9 cellular contexts compared by ENCODE assay signal in the genomic region with DNA sequence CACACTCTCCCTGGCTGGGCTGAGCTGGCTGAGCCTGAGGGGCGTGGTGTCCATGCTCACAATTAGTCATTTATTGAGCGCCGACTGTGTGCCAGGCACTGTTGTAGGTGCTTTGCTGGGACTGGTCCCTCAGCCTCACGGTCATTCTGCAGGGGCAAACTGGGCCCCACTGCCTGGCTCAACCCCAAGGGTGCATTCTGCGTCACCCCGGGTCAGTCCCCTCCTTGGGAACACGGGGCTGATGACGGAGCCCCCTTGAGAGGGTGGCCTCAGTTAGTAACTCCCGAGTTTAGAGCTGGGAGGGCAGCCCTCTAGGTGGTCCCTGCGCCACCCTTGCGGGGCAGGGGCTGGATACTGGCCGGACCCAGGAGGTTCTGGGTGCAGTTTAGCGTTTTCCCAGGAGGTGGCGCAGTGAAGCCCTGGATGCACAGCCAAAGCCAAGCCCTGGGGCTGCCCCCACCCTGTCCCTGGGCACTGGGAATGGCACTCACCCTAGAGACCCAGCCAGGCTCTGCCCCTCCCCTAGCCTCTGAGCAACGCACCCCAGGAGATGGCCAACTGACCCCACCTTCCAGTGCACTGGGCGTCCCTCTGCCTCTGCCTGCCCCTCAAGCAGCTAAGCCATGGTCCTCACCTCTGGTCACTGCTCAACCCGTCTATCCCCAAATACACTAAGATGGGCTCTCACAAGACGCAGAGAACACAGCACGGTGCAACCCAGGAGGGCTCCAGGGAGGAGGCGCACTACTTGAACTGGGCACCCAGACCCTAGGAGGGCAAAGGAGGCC.
DNase-seq lines count a peak whose midpoint lies in the region; ATAC-seq, FAIRE-seq and TF ChIP-seq lines count a peak whose summit lies in the region.
"Had no signal": no experiment of that assay in that cellular context is flagged by ENCODE, and none has a peak within 500 bp of the region (broad histone marks: within the 10 kb centered on the region; RNA-seq: fewer than 3 reads in every experiment).

No MANE protein-coding gene starts in this region.

- H3K4me1 ChIP-seq in ACC112 (ENCODE audit: control insufficient read depth, insufficient read depth, low read length, unreplicated experiment) (peaks cover 40% of the 10 kb centered on the region), astrocyte (ENCODE audit: insufficient read depth, low read length) (peaks cover 32% of the 10 kb centered on the region)
- H3K4me1 ChIP-seq: HAP-1 had no signal

- H2AFZ ChIP-seq in ACC112 (ENCODE audit: low read length, unreplicated experiment) (no peak overlapping the region), astrocyte (ENCODE audit: low read depth, low read length) (no peak overlapping the region)

- H3K36me3 Mint-ChIP-seq in astrocyte (ENCODE audit: low read depth, unreplicated experiment) = peaks cover 3% of the 10 kb centered on the region
- H3K36me3 Mint-ChIP-seq in immature natural killer cell = no peaks in the 10 kb centered on the region

- H3K79me2 ChIP-seq in ACC112 (ENCODE audit: control insufficient read depth, insufficient read depth, low read length, unreplicated experiment) = peaks cover 9% of the 10 kb centered on the region
- H3K79me2 ChIP-seq in astrocyte (ENCODE audit: insufficient read depth, low read length) = peaks cover 3% of the 10 kb centered on the region

- H4K20me1 ChIP-seq in astrocyte (ENCODE audit: insufficient read depth, low read length) = peaks cover 83% of the 10 kb centered on the region

- no peak for ATAC-seq in HG02759 (IDR thresholded peaks at IDR 0.05; ENCODE audit: unreplicated experiment)

- DNase-seq in GM13976 (ENCODE audit: low spot score) (peak; percentile 86), SW480 (ENCODE audit: low spot score) (peak; percentile 21), astrocyte (ENCODE audit: low read depth) (no peak), immature natural killer cell (peak; percentile 20 to 27 (median 23)), SW 1271 (lab: John Stamatoyannopoulos, UW) (no peak)
- DNase-seq in stimulated activated CD4-positive, alpha-beta T cell treated with anti-CD3 and anti-CD28 coated beads, Interleukin-2, amount 100 ng/mL, for 4 hours (ENCODE audit: low read depth) = peak; percentile 10

- H3K27me3 Mint-ChIP-seq in astrocyte (ENCODE audit: low read depth, unreplicated experiment) (peaks cover 23% of the 10 kb centered on the region), immature natural killer cell (ENCODE audit: low read depth in 3 of 3) (peaks cover 0 to 6% (median 2%) of the 10 kb centered on the region in 3 donors)

- peak overlapping the region; percentile 34 for H3K27ac ChIP-seq in ACC112 (ENCODE audit: low read depth, low read length)
- H3K27ac ChIP-seq in astrocyte (ENCODE audit: low read depth, low read length) = no peak overlapping the region

- no peak overlapping the region for H3K9ac ChIP-seq in astrocyte (ENCODE audit: low read length)

- H3K4me3 ChIP-seq in ACC112 (ENCODE audit: low read depth, low read length) (no peak overlapping the region), astrocyte (ENCODE audit: insufficient read depth, low read depth, low read length) (no peak overlapping the region)
- H3K4me3 ChIP-seq: HAP-1 had no signal

- no peaks in the 10 kb centered on the region for H3K27me3 ChIP-seq in ACC112 (ENCODE audit: insufficient read depth, low read length)
- peaks cover 7% of the 10 kb centered on the region for H3K27me3 ChIP-seq in astrocyte (ENCODE audit: insufficient read depth, low read length)

- no peak overlapping the region for H3K27ac Mint-ChIP-seq in astrocyte (ENCODE audit: unreplicated experiment)
- H3K27ac Mint-ChIP-seq in immature natural killer cell = no peak overlapping the region

- in situ Hi-C loops in GM13976 (cut with MboI; ENCODE audit: low sequenced_read_pairs, unreplicated experiment) = no loop called here

- no peak for FAIRE-seq in astrocyte (lab: Jason Lieb, UNC)

- H3K4me3 Mint-ChIP-seq in astrocyte (ENCODE audit: unreplicated experiment) (no peak overlapping the region), immature natural killer cell (no peak overlapping the region)

- peak; percentile 70 for TF ChIP-seq CTCF in GM13976 (IDR thresholded peaks at IDR 0.05; ENCODE audit: borderline replicate concordance, control extremely low read depth, extremely low read depth, insufficient read depth, missing control alignments)
- TF ChIP-seq CTCF in astrocyte (IDR thresholded peaks at IDR 0.05; ENCODE audit: insufficient read depth, low read depth, low read length) = peak; percentile 51

- H3K9me3 ChIP-seq in astrocyte (ENCODE audit: insufficient read depth, low read depth, low read length) = no peaks in the 10 kb centered on the region
- H3K9me3 ChIP-seq: HAP-1 had no signal

- H3K9me3 Mint-ChIP-seq in astrocyte (ENCODE audit: unreplicated experiment) = no peaks in the 10 kb centered on the region
- no peaks in the 10 kb centered on the region for H3K9me3 Mint-ChIP-seq in immature natural killer cell

- peaks cover 12% of the 10 kb centered on the region for H3K4me1 Mint-ChIP-seq in astrocyte (ENCODE audit: low read depth, unreplicated experiment)
- no peaks in the 10 kb centered on the region for H3K4me1 Mint-ChIP-seq in immature natural killer cell

- H3K36me3 ChIP-seq in ACC112 (ENCODE audit: insufficient read depth, low read length) (no peaks in the 10 kb centered on the region), astrocyte (ENCODE audit: insufficient read depth, low read length) (no peaks in the 10 kb centered on the region)
- H3K36me3 ChIP-seq: HAP-1 had no signal

- no peak overlapping the region for H3K4me2 ChIP-seq in astrocyte (ENCODE audit: low read length)

Comparison
In these comparisons a context has a peak if more than half of its experiments do, and no peak if none do; other contexts are left out.
1. DNase-seq: peak in GM13976 (single experiment), SW480 (single experiment), immature natural killer cell (3 of 3) and stimulated activated CD4-positive, alpha-beta T cell treated with anti-CD3 and anti-CD28 coated beads, Interleukin-2, amount 100 ng/mL, for 4 hours (single experiment); none in astrocyte (single experiment) and SW 1271 (0 of 2).